ENCODE assay signal across 16 cellular contexts in genomic region chr3:128844502-128844901, GRCh38. TPM values are rescaled to one million over a fixed set of nuclear protein-coding genes. Genes with fewer than 3 reads are reported as not detected.
DNase-seq lines count a peak whose midpoint lies in the region; ATAC-seq lines count a peak whose summit lies in the region.
"Had no signal": no experiment of that assay in that cellular context is flagged by ENCODE, and none has a peak within 500 bp of the region (broad histone marks: within the 10 kb centered on the region; RNA-seq: fewer than 3 reads in every experiment).

No MANE protein-coding gene starts in this region.

- peaks cover 11 to 27% (median 17%) of the 10 kb centered on the region in 7 donors for H3K4me1 Mint-ChIP-seq in naive thymus-derived CD4-positive, alpha-beta T cell

- DNase-seq in G401 (ENCODE audit: low spot score) (peak; percentile 62), RPMI8226 (no peak), islet precursor cell (no peak), DMS153 treated with DMSO at 0.1 percent for 48 hours (lab: John Stamatoyannopoulos, UW; ENCODE audit: unreplicated experiment) (no peak)
- DNase-seq in naive thymus-derived CD4-positive, alpha-beta T cell = no peak
- DNase-seq: Caco-2, HCEC 1CT, NCI-H1436, NCI-H2029, NCI-H2171 had no signal

- peaks cover 39% of the 10 kb centered on the region for H3K4me1 ChIP-seq in BLaER1
- peaks cover 0 to 14% of the 10 kb centered on the region in 2 donors for H3K4me1 ChIP-seq in naive thymus-derived CD4-positive, alpha-beta T cell (ENCODE audit: control insufficient read depth in 2 of 2, insufficient read depth in 2 of 2, low read length in 2 of 2)
- H3K4me1 ChIP-seq: Caco-2 had no signal

- intact Hi-C loops in naive thymus-derived CD4-positive, alpha-beta T cell (cut with micrococcal nuclease) = no loop called here

- CTCF ChIA-PET in naive thymus-derived CD4-positive, alpha-beta T cell (lab: Charles Lee) = interaction anchor here (1.5 to 1.9 kb wide), 3 partner anchors 49 to 227 kb away, joined by 4 to 5 read pairs (median 4); no protein-coding TSS in a partner anchor

- peaks cover 0 to 3% (median 0%) of the 10 kb centered on the region in 5 donors for H3K27me3 Mint-ChIP-seq in naive thymus-derived CD4-positive, alpha-beta T cell

- H3K27ac ChIP-seq in BLaER1 = peak overlapping the region; percentile 90
- peak overlapping the region; percentile 20 for H3K27ac ChIP-seq in angular gyrus (ENCODE audit: low read depth, low read length)
- no peak overlapping the region for H3K27ac ChIP-seq in naive thymus-derived CD4-positive, alpha-beta T cell (ENCODE audit: low read depth, low read length)
- H3K27ac ChIP-seq: A549 had no signal

- peak overlapping the region in 4 of 9 donors; percentile 50 to 89 (median 76) for H3K27ac Mint-ChIP-seq in naive thymus-derived CD4-positive, alpha-beta T cell

- H3K9me3 ChIP-seq in BLaER1 = no peaks in the 10 kb centered on the region
- no peaks in the 10 kb centered on the region for H3K9me3 ChIP-seq in naive thymus-derived CD4-positive, alpha-beta T cell (ENCODE audit: control insufficient read depth in 2 of 3, low read length in 3 of 3)
- H3K9me3 ChIP-seq: A549, Caco-2 had no signal

- no peaks in the 10 kb centered on the region for H3K36me3 Mint-ChIP-seq in naive thymus-derived CD4-positive, alpha-beta T cell
- H3K36me3 Mint-ChIP-seq: CD14-positive monocyte had no signal

- in situ Hi-C loops in G401 (cut with HindIII; ENCODE audit: low sequenced_read_pairs) = no loop called here

- H3K36me3 ChIP-seq in BLaER1 = no peaks in the 10 kb centered on the region
- H3K36me3 ChIP-seq in naive thymus-derived CD4-positive, alpha-beta T cell (ENCODE audit: control insufficient read depth in 2 of 3, insufficient read depth in 3 of 3, low read length in 3 of 3) = no peaks in the 10 kb centered on the region

- POLR2A ChIA-PET in naive thymus-derived CD4-positive, alpha-beta T cell (lab: Charles Lee) = interaction anchor here (3.7 kb wide), 1 partner anchor 164 kb away, joined by 23 read pairs; no protein-coding TSS in a partner anchor

- H4K20me1 ChIP-seq in BLaER1 = no peaks in the 10 kb centered on the region

- H3K27me3 ChIP-seq in BLaER1 = no peaks in the 10 kb centered on the region
- no peaks in the 10 kb centered on the region for H3K27me3 ChIP-seq in naive thymus-derived CD4-positive, alpha-beta T cell (ENCODE audit: control insufficient read depth in 2 of 2, insufficient read depth in 2 of 2, low read length in 2 of 2)

- H3K9ac ChIP-seq in BLaER1 = no peak overlapping the region

- H3K9me3 Mint-ChIP-seq in naive thymus-derived CD4-positive, alpha-beta T cell = peaks cover 0 to 2% (median 0%) of the 10 kb centered on the region in 11 donors

- no peak overlapping the region for H3K4me3 ChIP-seq in BLaER1
- no peak overlapping the region for H3K4me3 ChIP-seq in naive thymus-derived CD4-positive, alpha-beta T cell (ENCODE audit: low read length)
- H3K4me3 ChIP-seq: A549, K562 had no signal

- H3K4me2 ChIP-seq in BLaER1 = peak overlapping the region; percentile 96
- H3K4me2 ChIP-seq: A549 had no signal

- no peak for ATAC-seq in naive thymus-derived CD4-positive, alpha-beta T cell
- no peak for ATAC-seq in GM19023 (IDR thresholded peaks at IDR 0.05; ENCODE audit: unreplicated experiment)

- peak overlapping the region in 7 of 10 donors; percentile 34 to 80 (median 54) for H3K4me3 Mint-ChIP-seq in naive thymus-derived CD4-positive, alpha-beta T cell

RNA-seq across cellular contexts. Expression of gene ACAD9, which starts 34.9 kb away (rescaled TPM):
- total RNA-seq in G401 (2014; rRNA removed; shearing (Covaris generic)) = 35.2 and 46.5 TPM in 2 replicates
- total RNA-seq in naive thymus-derived CD4-positive, alpha-beta T cell = 10 to 100 TPM; 40.3 to 74.0 (median 63.0) TPM
- 10 to 100 TPM; 17.1 to 25.1 TPM for polyA plus RNA-seq in naive thymus-derived CD4-positive, alpha-beta T cell
